ENCODE assay signal across 8 cellular contexts in genomic region chr9:89593776-89594427, GRCh38. TPM values are rescaled to one million over a fixed set of nuclear protein-coding genes. Genes with fewer than 3 reads are reported as not detected.
DNase-seq lines count a peak whose midpoint lies in the region; ATAC-seq and TF ChIP-seq lines count a peak whose summit lies in the region.

No MANE protein-coding gene starts in this region.

- H3K4me3 Mint-ChIP-seq in CD4-positive, alpha-beta memory T cell = no peak overlapping the region

- H3F3A ChIP-seq in PC-3 (ENCODE audit: low read length, unreplicated experiment) = no peaks in the 10 kb centered on the region

- no TSS peak for BruUV-seq in PC-3 (replicated peaks; lab: Mats Ljungman, UMichigan)

- H3K27me3 Mint-ChIP-seq in CD4-positive, alpha-beta memory T cell = peaks cover 2 to 6% of the 10 kb centered on the region in 2 donors

- H3K4me2 ChIP-seq in PC-3 (ENCODE audit: low read length) = no peak overlapping the region

- in situ Hi-C loops in HAP-1 (cut with MboI; ENCODE audit: low sequenced_read_pairs) = loop anchor here (10.0 kb wide), 2 partner anchors 631 to 1281 kb away; no protein-coding TSS in a partner anchor

- no peaks in the 10 kb centered on the region for H3K9me3 Mint-ChIP-seq in CD4-positive, alpha-beta memory T cell

- no peak overlapping the region for H2AFZ ChIP-seq in PC-3 (ENCODE audit: low read length)

- intact Hi-C loops in CD4-positive, alpha-beta memory T cell (cut with micrococcal nuclease) = no loop called here
- intact Hi-C loops in PC-3 (cut with micrococcal nuclease) = no loop called here
- intact Hi-C loops in sciatic nerve (cut with DNase I) = no loop called here

- POLR2A ChIA-PET in CD4-positive, alpha-beta memory T cell (lab: Charles Lee; ENCODE audit: partially characterized antibody) = no interaction called here
- POLR2A ChIA-PET in PC-3 (lab: Charles Lee; ENCODE audit: unreplicated experiment) = no interaction called here

- H3K4me1 Mint-ChIP-seq in CD4-positive, alpha-beta memory T cell = no peaks in the 10 kb centered on the region

- no peaks in the 10 kb centered on the region for H3K36me3 Mint-ChIP-seq in CD4-positive, alpha-beta memory T cell

- TF ChIP-seq CTCF in PC-3 (conservative IDR thresholded peaks at IDR 0.05; ENCODE audit: low read depth, low read length) (peak; percentile 65), foreskin keratinocyte (conservative IDR thresholded peaks at IDR 0.05) (peak; percentile 70)

- no peaks in the 10 kb centered on the region for H4K20me1 ChIP-seq in PC-3 (ENCODE audit: low read length)

- H3K9ac ChIP-seq in PC-3 (ENCODE audit: low read length) = no peak overlapping the region

- H3K79me2 ChIP-seq in PC-3 (ENCODE audit: low read length) = no peaks in the 10 kb centered on the region

- H3K27ac ChIP-seq in CD4-positive, alpha-beta memory T cell (ENCODE audit: low read depth, low read length) = no peak overlapping the region
- H3K27ac ChIP-seq in PC-3 (ENCODE audit: low read length) = no peak overlapping the region
- H3K27ac ChIP-seq in foreskin keratinocyte = no peak overlapping the region

- CTCF ChIA-PET in CD4-positive, alpha-beta memory T cell (lab: Charles Lee; ENCODE audit: partially characterized antibody) = interaction anchor here (0.6 to 5.4 kb wide), 23 partner anchors 9 to 549 kb away, joined by 3 to 28 read pairs (median 4); no protein-coding TSS in a partner anchor
- CTCF ChIA-PET in PC-3 (lab: Charles Lee) = no interaction called here

- no peak overlapping the region for H3K27ac Mint-ChIP-seq in CD4-positive, alpha-beta memory T cell

- no peaks in the 10 kb centered on the region for H3K4me1 ChIP-seq in CD4-positive, alpha-beta memory T cell (ENCODE audit: insufficient read depth, low read length)
- H3K4me1 ChIP-seq in HAP-1 = no peaks in the 10 kb centered on the region
- H3K4me1 ChIP-seq in PC-3 (ENCODE audit: insufficient read depth, low read length) = no peaks in the 10 kb centered on the region
- no peaks in the 10 kb centered on the region for H3K4me1 ChIP-seq in foreskin keratinocyte

- no peaks in the 10 kb centered on the region for H3K9me2 ChIP-seq in PC-3 (replicated peaks; ENCODE audit: low read length)

- no peaks in the 10 kb centered on the region for H3K36me3 ChIP-seq in CD4-positive, alpha-beta memory T cell (ENCODE audit: insufficient read depth, low read length)
- H3K36me3 ChIP-seq in HAP-1 (replicated peaks) (no peaks in the 10 kb centered on the region), PC-3 (ENCODE audit: low read depth, low read length) (no peaks in the 10 kb centered on the region)

- H3K27me3 ChIP-seq in CD4-positive, alpha-beta memory T cell (ENCODE audit: insufficient read depth, low read length) = no peaks in the 10 kb centered on the region
- H3K27me3 ChIP-seq in HAP-1 (ENCODE audit: low read depth) (no peaks in the 10 kb centered on the region), PC-3 (ENCODE audit: low read length) (peaks cover 15% of the 10 kb centered on the region), foreskin keratinocyte (peaks cover 10% of the 10 kb centered on the region)

- peak; percentile 53; the same call in 1 of the 2 replicates for ATAC-seq in PC-3
- ATAC-seq in foreskin keratinocyte = peak; percentile 75
- ATAC-seq in sciatic nerve = peak; percentile 69
- no peak for ATAC-seq in HG03571 (IDR thresholded peaks at IDR 0.05; ENCODE audit: unreplicated experiment)
- no peak for ATAC-seq in HG03354 (IDR thresholded peaks at IDR 0.05; ENCODE audit: poor library complexity, severe bottlenecking, unreplicated experiment)

- DNase-seq in CD4-positive, alpha-beta memory T cell = peak; percentile 42 to 54 (median 50)
- DNase-seq in HAP-1 (ENCODE audit: low spot score in 2 of 2) (peak; percentile 45 to 84), PC-3 (peak; percentile 58), activated T-cell treated with anti-CD3 and anti-CD28 coated beads for 48 hours (ENCODE audit: low read depth) (peak; percentile 52), foreskin keratinocyte (peak in 1 of 2 donors; percentile 33), sciatic nerve (ENCODE audit: low spot score) (no peak)

- H3K9me3 ChIP-seq in CD4-positive, alpha-beta memory T cell (ENCODE audit: control insufficient read depth in 1 of 2, low read length in 2 of 2) = no peaks in the 10 kb centered on the region
- no peaks in the 10 kb centered on the region for H3K9me3 ChIP-seq in HAP-1
- H3K9me3 ChIP-seq in PC-3 (ENCODE audit: low read length) = no peaks in the 10 kb centered on the region

- H3K4me3 ChIP-seq in CD4-positive, alpha-beta memory T cell (ENCODE audit: low read length in 2 of 2) = no peak overlapping the region
- H3K4me3 ChIP-seq in HAP-1 (no peak overlapping the region), PC-3 (ENCODE audit: low read length) (no peak overlapping the region)

RNA-seq across cellular contexts. Expression of gene GADD45G, which starts 10.9 kb away (rescaled TPM):
- 1 to 10 TPM; 2.4 to 2.9 TPM for total RNA-seq in CD4-positive, alpha-beta memory T cell
- under 1 TPM in 1 of 2 donors, not detected in 1; 0.96 TPM for polyA plus RNA-seq in CD4-positive, alpha-beta memory T cell
- total RNA-seq in PC-3 (2014; rRNA removed) (0.69 and 2.1 TPM in 2 replicates), foreskin keratinocyte (not detected in 2 replicates), sciatic nerve (3.5 TPM)
- polyA plus RNA-seq in foreskin keratinocyte = 0.06 TPM in 1 of 2 replicates, not detected in the other

Comparison
In these comparisons a context has a peak if more than half of its experiments do, and no peak if none do; other contexts are left out.
1. ATAC-seq: peak in PC-3 (single experiment), foreskin keratinocyte (single experiment) and sciatic nerve (single experiment); none in HG03571 (single experiment) and HG03354 (single experiment).